Comparison of ENCODE assay signal across 25 cellular contexts in genomic region chr9:93654351-93654961, GRCh38.
DNase-seq lines count a peak whose midpoint lies in the region; ATAC-seq and TF ChIP-seq lines count a peak whose summit lies in the region.
"Had no signal": no experiment of that assay in that cellular context is flagged by ENCODE, and none has a peak within 500 bp of the region (broad histone marks: within the 10 kb centered on the region; RNA-seq: fewer than 3 reads in every experiment).

No MANE protein-coding gene starts in this region.

- no peak overlapping the region for H3K4me3 Mint-ChIP-seq in CD14-positive monocyte
- H3K4me3 Mint-ChIP-seq: activated CD4-positive, alpha-beta T cell treated with anti-CD3 and anti-CD28 coated beads, Interleukin-2, amount 10 ng/mL, durations not matched to agents 24 days and 14 days; activated CD8-positive, alpha-beta memory T cell treated with anti-CD3 and anti-CD28 coated beads, Interleukin-2, amount 10 ng/mL, durations not matched to agents 7 days and 5 days; CD4-positive, alpha-beta memory T cell had no signal

- DNase-seq in CD14-positive monocyte (ENCODE audit: low spot score) = peak; percentile 29
- peak; percentile 5 for DNase-seq in WERI-Rb-1
- DNase-seq in left ventricle myocardium superior = peak; percentile 25
- DNase-seq in posterior vena cava (ENCODE audit: low spot score) = peak; percentile 76
- no peak for DNase-seq in SK-N-DZ (ENCODE audit: low spot score)
- no peak for DNase-seq in HUDEP-2 (lab: John Stamatoyannopoulos, UW; ENCODE audit: unreplicated experiment in 76 of 76)
- DNase-seq: activated CD4-positive, alpha-beta T cell treated with anti-CD3 and anti-CD28 coated beads, Interleukin-2, amount 10 ng/mL, durations not matched to agents 24 days and 14 days; activated CD8-positive, alpha-beta memory T cell treated with anti-CD3 and anti-CD28 coated beads, Interleukin-2, amount 10 ng/mL, durations not matched to agents 7 days and 5 days; CD4-positive, alpha-beta memory T cell; cortex of kidney; IMR-90; mammary epithelial cell; NCI-H1092; NCI-H1930; NCI-H69; nucleus accumbens; stimulated activated CD4-positive, alpha-beta T cell treated with anti-CD3 and anti-CD28 coated beads, Interleukin-12 subunit alpha, Interleukin-12 subunit beta, amount 100 ng/mL, for 4 hours; stimulated activated CD4-positive, alpha-beta T cell treated with anti-CD3 and anti-CD28 coated beads, Interleukin-4, amount 100 ng/mL, for 4 hours; stimulated activated naive CD4-positive, alpha-beta T cell treated with Interleukin-2 at 50 U/mL for 16 hours had no signal

- ATAC-seq in left ventricle myocardium superior = no peak
- ATAC-seq in GM21528 (IDR thresholded peaks at IDR 0.05; ENCODE audit: low FRiP score, unreplicated experiment) = no peak
- ATAC-seq: activated CD8-positive, alpha-beta memory T cell treated with anti-CD3 and anti-CD28 coated beads, Interleukin-2, amount 10 ng/mL, durations not matched to agents 7 days and 5 days; gastroesophageal sphincter; SK-N-SH treated with all-trans-retinoic acid at 6 μM for 48 hours had no signal

- TF ChIP-seq CTCF in CD14-positive monocyte (IDR thresholded peaks at IDR 0.05) (no peak), WERI-Rb-1 (IDR thresholded peaks at IDR 0.05; ENCODE audit: low read depth, low read length) (no peak)

- peaks cover 0 to 5% (median 0%) of the 10 kb centered on the region in 3 donors for H3K27me3 Mint-ChIP-seq in CD14-positive monocyte (ENCODE audit: low read depth in 3 of 3)
- H3K27me3 Mint-ChIP-seq: activated CD4-positive, alpha-beta T cell treated with anti-CD3 and anti-CD28 coated beads, Interleukin-2, amount 10 ng/mL, durations not matched to agents 24 days and 14 days; activated CD8-positive, alpha-beta memory T cell treated with anti-CD3 and anti-CD28 coated beads, Interleukin-2, amount 10 ng/mL, durations not matched to agents 7 days and 5 days; CD4-positive, alpha-beta memory T cell had no signal

- H3K27ac Mint-ChIP-seq in CD14-positive monocyte = peak overlapping the region in 1 of 7 donors; percentile 57
- H3K27ac Mint-ChIP-seq: activated CD4-positive, alpha-beta T cell treated with anti-CD3 and anti-CD28 coated beads, Interleukin-2, amount 10 ng/mL, durations not matched to agents 24 days and 14 days; activated CD8-positive, alpha-beta memory T cell treated with anti-CD3 and anti-CD28 coated beads, Interleukin-2, amount 10 ng/mL, durations not matched to agents 7 days and 5 days; CD4-positive, alpha-beta memory T cell had no signal

- no peaks in the 10 kb centered on the region for H3K9me3 ChIP-seq in WERI-Rb-1 (ENCODE audit: severe bottlenecking)
- H3K9me3 ChIP-seq: breast epithelium, gastroesophageal sphincter, HAP-1, thoracic aorta had no signal

- no peaks in the 10 kb centered on the region for H3K9me3 Mint-ChIP-seq in CD14-positive monocyte
- H3K9me3 Mint-ChIP-seq: activated CD4-positive, alpha-beta T cell treated with anti-CD3 and anti-CD28 coated beads, Interleukin-2, amount 10 ng/mL, durations not matched to agents 24 days and 14 days; CD4-positive, alpha-beta memory T cell had no signal

- peaks cover 64 to 65% of the 10 kb centered on the region in 2 donors for H3K36me3 Mint-ChIP-seq in CD14-positive monocyte

- no peaks in the 10 kb centered on the region for H3K4me1 Mint-ChIP-seq in CD14-positive monocyte
- H3K4me1 Mint-ChIP-seq: activated CD4-positive, alpha-beta T cell treated with anti-CD3 and anti-CD28 coated beads, Interleukin-2, amount 10 ng/mL, durations not matched to agents 24 days and 14 days; activated CD8-positive, alpha-beta memory T cell treated with anti-CD3 and anti-CD28 coated beads, Interleukin-2, amount 10 ng/mL, durations not matched to agents 7 days and 5 days; CD4-positive, alpha-beta memory T cell had no signal

- H3K27me3 ChIP-seq in WERI-Rb-1 (ENCODE audit: insufficient read depth, low read depth, severe bottlenecking) = no peaks in the 10 kb centered on the region
- H3K27me3 ChIP-seq: breast epithelium, gastroesophageal sphincter had no signal

- peaks cover 38% of the 10 kb centered on the region for H3K36me3 ChIP-seq in WERI-Rb-1

- no peak overlapping the region for H3K27ac ChIP-seq in WERI-Rb-1
- H3K27ac ChIP-seq: breast epithelium, gastroesophageal sphincter, thoracic aorta had no signal

- intact Hi-C loops in CD14-positive monocyte (cut with micrococcal nuclease) = no loop called here
- intact Hi-C loops in left ventricle myocardium superior (cut with micrococcal nuclease) = no loop called here
- intact Hi-C loops in posterior vena cava (cut with DNase I) = no loop called here

- no peak overlapping the region for H3K4me3 ChIP-seq in WERI-Rb-1 (ENCODE audit: low read depth, low read length)
- H3K4me3 ChIP-seq: breast epithelium, gastroesophageal sphincter, HAP-1, thoracic aorta had no signal

Comparison
In these comparisons a context has a peak if more than half of its experiments do, and no peak if none do; other contexts are left out.
1. DNase-seq: peak in CD14-positive monocyte (single experiment), WERI-Rb-1 (single experiment), left ventricle myocardium superior (single experiment) and posterior vena cava (single experiment); none in SK-N-DZ (single experiment) and HUDEP-2 (0 of 76).